In the genomic region with DNA sequence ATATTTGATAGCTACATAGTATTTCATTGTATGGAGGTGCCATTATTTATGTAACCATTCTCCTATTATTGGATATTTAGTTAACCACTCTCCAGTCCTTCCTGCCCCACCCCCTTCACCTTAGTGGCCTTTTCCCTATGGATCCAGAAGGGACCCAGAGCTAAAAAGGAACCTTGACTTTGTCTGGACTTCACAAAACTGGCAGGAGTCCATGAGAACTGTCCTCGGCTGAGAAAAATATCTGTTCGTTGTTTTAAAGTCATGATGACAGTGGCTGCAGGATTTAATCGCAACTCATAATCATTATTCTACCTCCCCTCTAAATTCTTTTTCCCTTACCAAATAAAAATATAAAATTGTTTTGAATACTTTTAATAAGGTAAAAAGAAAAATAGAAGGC, we compare ENCODE assay signal across 17 cellular contexts.
"Had no signal": no experiment of that assay in that cellular context is flagged by ENCODE, and none has a peak within 500 bp of the region (broad histone marks: within the 10 kb centered on the region; RNA-seq: fewer than 3 reads in every experiment).

No MANE protein-coding gene starts in this region.

- H3K27me3 Mint-ChIP-seq: dendritic cell treated with granulocyte-macrophage colony-stimulating factor and Interleukin-4, amounts not matched to agents 40 ng/mL and 50 ng/mL, for 4 days; effector memory CD8-positive, alpha-beta T cell had no signal

- H3K4me3 Mint-ChIP-seq: dendritic cell treated with granulocyte-macrophage colony-stimulating factor and Interleukin-4, amounts not matched to agents 40 ng/mL and 50 ng/mL, for 4 days; effector memory CD8-positive, alpha-beta T cell had no signal

- ATAC-seq: effector memory CD8-positive, alpha-beta T cell; foreskin keratinocyte; heart right ventricle; left cardiac atrium; left lung; left ventricle myocardium superior; lower lobe of right lung; mucosa of descending colon had no signal

- H3K27ac Mint-ChIP-seq: dendritic cell treated with granulocyte-macrophage colony-stimulating factor and Interleukin-4, amounts not matched to agents 40 ng/mL and 50 ng/mL, for 4 days; effector memory CD8-positive, alpha-beta T cell had no signal

- H3K9me3 Mint-ChIP-seq: dendritic cell treated with granulocyte-macrophage colony-stimulating factor and Interleukin-4, amounts not matched to agents 40 ng/mL and 50 ng/mL, for 4 days; effector memory CD8-positive, alpha-beta T cell had no signal

- H3K27me3 ChIP-seq: colonic mucosa, esophagus muscularis mucosa, foreskin keratinocyte, heart right ventricle, left lung had no signal

- H3K27ac ChIP-seq: colonic mucosa, esophagus muscularis mucosa, foreskin keratinocyte, left lung, lower lobe of right lung had no signal

- H3K36me3 ChIP-seq: colonic mucosa, esophagus muscularis mucosa, heart right ventricle, left lung, lower lobe of right lung had no signal

- DNase-seq: colonic mucosa; cortex of kidney; effector CD8-positive, alpha-beta T cell; effector memory CD8-positive, alpha-beta T cell; foreskin keratinocyte; glutamatergic neuron; head of caudate nucleus; heart right ventricle; hippocampal formation; left cardiac atrium; left lung; left ventricle myocardium superior; lower lobe of right lung; mesendoderm; mucosa of descending colon had no signal

- H3K9me3 ChIP-seq: colonic mucosa, esophagus muscularis mucosa, heart right ventricle, left lung, lower lobe of right lung, mucosa of descending colon had no signal

- H3K4me3 ChIP-seq: colonic mucosa, esophagus muscularis mucosa, heart right ventricle, left lung, lower lobe of right lung, mucosa of descending colon had no signal
